Comparison of ENCODE assay signal across 24 cellular contexts in genomic region chr11:34194576-34195335, GRCh38.
DNase-seq lines count a peak whose midpoint lies in the region; ATAC-seq, FAIRE-seq and TF ChIP-seq lines count a peak whose summit lies in the region.
"Had no signal": no experiment of that assay in that cellular context is flagged by ENCODE, and none has a peak within 500 bp of the region (broad histone marks: within the 10 kb centered on the region; RNA-seq: fewer than 3 reads in every experiment).

No MANE protein-coding gene starts in this region.

- no peak for TF ChIP-seq RAD21 in HepG2 (CRISPR knock-in tag; IDR thresholded peaks at IDR 0.05)

- H3K27ac Mint-ChIP-seq in WTC11: peak overlapping the region; percentile 6; the same call in 1 of the 2 replicates
- H3K27ac Mint-ChIP-seq: activated CD8-positive, alpha-beta T cell treated with anti-CD3 and anti-CD28 coated beads for 36 hours had no signal

- 0 out of 2 replicates have a peak, but pooled peaks cover 3% of the 10 kb centered on the region for H3K36me3 Mint-ChIP-seq in WTC11

- WGBS in HepG2 (ENCODE audit: low lambda C conversion rate): 92% methylated on average over 10 of the region's 13 CpGs
- WGBS in right lobe of liver (ENCODE audit: insufficient coverage, low coverage, low lambda C conversion rate, missing lambda C conversion rate): 89% methylated on average over 4 of the region's 13 CpGs
- 84 to 97% methylated on average over 12 to 13 of the region's 13 CpGs for WGBS in upper lobe of left lung, 2 donors

- no peak overlapping the region for H3K27ac ChIP-seq in HepG2 (ENCODE audit: extremely low read length, insufficient read depth, low read length)
- no peak overlapping the region for H3K27ac ChIP-seq in right lobe of liver
- no peak overlapping the region for H3K27ac ChIP-seq in upper lobe of left lung
- H3K27ac ChIP-seq in coronary artery: peak overlapping the region in 1 of 2 donors; percentile 85
- H3K27ac ChIP-seq: A549, suprapubic skin had no signal

- in situ Hi-C loops in HepG2 (cut with HindIII; ENCODE audit: extremely low pct_ligation_motif_present, low pct_unique_long_range_greater_than_20kb): no loop called here

- no peaks in the 10 kb centered on the region for H3K79me2 ChIP-seq in HepG2 (ENCODE audit: insufficient read depth, low read length)

- H3K4me1 ChIP-seq in HepG2 (ENCODE audit: insufficient read depth, low read length): 0 out of 2 replicates have a peak, but pooled peaks cover 8% of the 10 kb centered on the region
- H3K4me1 ChIP-seq in right lobe of liver: no peaks in the 10 kb centered on the region
- H3K4me1 ChIP-seq in upper lobe of left lung: no peaks in the 10 kb centered on the region
- H3K4me1 ChIP-seq: uterus had no signal

- peaks cover 29% of the 10 kb centered on the region for H3K4me1 Mint-ChIP-seq in WTC11

- no TSS peak for BruUV-seq in HepG2 (replicated peaks; lab: Mats Ljungman, UMichigan)

- TF ChIP-seq CTCF in HepG2 (CRISPR knock-in tag; IDR thresholded peaks at IDR 0.05): no peak
- no peak for TF ChIP-seq CTCF in right lobe of liver (IDR thresholded peaks at IDR 0.05)
- TF ChIP-seq CTCF in WTC11 (IDR thresholded peaks at IDR 0.05): no peak
- TF ChIP-seq CTCF in upper lobe of left lung (IDR thresholded peaks at IDR 0.05): no peak
- no peak for TF ChIP-seq CTCF in coronary artery (IDR thresholded peaks at IDR 0.05)

- H2AFZ ChIP-seq in HepG2 (ENCODE audit: low read length): no peak overlapping the region

- no peaks in the 10 kb centered on the region for H3K27me3 Mint-ChIP-seq in WTC11 (ENCODE audit: low read depth)
- H3K27me3 Mint-ChIP-seq: activated CD8-positive, alpha-beta T cell treated with anti-CD3 and anti-CD28 coated beads for 36 hours; stimulated activated naive B cell treated with anti-CD40 and anti-IgM and Interleukin-4, amounts not matched to agents 10 μg/mL and 1 μg/mL and 100 μg/mL, for 72 hours had no signal

- no peak overlapping the region for H3K4me2 ChIP-seq in HepG2 (ENCODE audit: low read depth, low read length)
- H3K4me2 ChIP-seq: A549 had no signal

- DNase-seq in HepG2 (ENCODE audit: low spot score) (no peak), right lobe of liver (no peak), WTC11 (ENCODE audit: low spot score) (peak; percentile 33), islet precursor cell (peak; percentile 76), ecto neural progenitor cell (ENCODE audit: low spot score) (no peak), upper lobe of left lung (no peak), erythroblast (lab: John Stamatoyannopoulos, UW) (no peak), coronary artery (ENCODE audit: low spot score) (no peak)
- DNase-seq: activated CD4-positive, alpha-beta T cell treated with anti-CD3 and anti-CD28 coated beads for 1 hour; activated CD8-positive, alpha-beta T cell treated with anti-CD3 and anti-CD28 coated beads for 36 hours; activated gamma-delta T cell treated with Interleukin-2 at 50 U/mL for 16 hours; effector CD8-positive, alpha-beta T cell; foreskin fibroblast; heart left ventricle; mammary epithelial cell; NCI-H1105 treated with DMSO at 0.1 percent for 48 hours; NCI-H2081; NCI-H2227 treated with DMSO at 0.1 percent for 48 hours; stimulated activated naive B cell treated with anti-CD40 and anti-IgM and Interleukin-4, amounts not matched to agents 10 μg/mL and 1 μg/mL and 100 μg/mL, for 72 hours; uterus had no signal

- no peak overlapping the region for H3K4me3 Mint-ChIP-seq in WTC11
- H3K4me3 Mint-ChIP-seq: activated CD8-positive, alpha-beta T cell treated with anti-CD3 and anti-CD28 coated beads for 36 hours; neural crest cell; stimulated activated naive B cell treated with anti-CD40 and anti-IgM and Interleukin-4, amounts not matched to agents 10 μg/mL and 1 μg/mL and 100 μg/mL, for 72 hours had no signal

- TF ChIP-seq EP300 in HepG2 (IDR thresholded peaks at IDR 0.05; ENCODE audit: low read depth in 2 of 2, low read length in 2 of 2) (no peak), HepG2 (CRISPR knock-in tag; IDR thresholded peaks at IDR 0.05; ENCODE audit: borderline replicate concordance) (no peak), upper lobe of left lung (IDR thresholded peaks at IDR 0.05) (no peak)

- intact Hi-C loops in HepG2 (cut with micrococcal nuclease; ENCODE audit: unreplicated experiment) (no loop called here), right lobe of liver (cut with DNase I) (no loop called here)

- peaks cover 21 to 25% of the 10 kb centered on the region in 2 experiments; a peak in 4 of 5 replicates for H3K36me3 ChIP-seq in HepG2 (replicated peaks in 1 of 2; ENCODE audit: control insufficient read depth in 1 of 2, insufficient read depth in 2 of 2, low read length in 2 of 2)
- no peaks in the 10 kb centered on the region for H3K36me3 ChIP-seq in right lobe of liver
- no peaks in the 10 kb centered on the region for H3K36me3 ChIP-seq in upper lobe of left lung
- H3K36me3 ChIP-seq: suprapubic skin, uterus had no signal

- H3K9me3 ChIP-seq in HepG2 (ENCODE audit: low read length) (no peaks in the 10 kb centered on the region), right lobe of liver (no peaks in the 10 kb centered on the region), upper lobe of left lung (no peaks in the 10 kb centered on the region)
- H3K9me3 ChIP-seq: A549, heart left ventricle, suprapubic skin, uterus had no signal

- H3K27me3 ChIP-seq in HepG2 (ENCODE audit: control insufficient read depth in 1 of 2, insufficient read depth in 2 of 2, low read length in 2 of 2) (no peaks in the 10 kb centered on the region), right lobe of liver (no peaks in the 10 kb centered on the region), upper lobe of left lung (no peaks in the 10 kb centered on the region)
- H3K27me3 ChIP-seq: heart left ventricle, suprapubic skin, uterus had no signal

- ATAC-seq in HepG2 (no peak), right lobe of liver (no peak), WTC11 (peak; percentile 71), upper lobe of left lung (ENCODE audit: low FRiP score in 2 of 2) (no peak)
- ATAC-seq: A549; activated CD8-positive, alpha-beta T cell treated with anti-CD3 and anti-CD28 coated beads for 36 hours; sciatic nerve; stimulated activated naive B cell treated with anti-CD40 and anti-IgM and Interleukin-4, amounts not matched to agents 10 μg/mL and 1 μg/mL and 100 μg/mL, for 72 hours had no signal

- no peak for TF ChIP-seq POLR2A in HepG2 (IDR thresholded peaks at IDR 0.05; ENCODE audit: insufficient read depth in 1 of 2, low read depth in 2 of 2, low read length in 2 of 2)
- TF ChIP-seq POLR2A in right lobe of liver (IDR thresholded peaks at IDR 0.05): no peak
- no peak for TF ChIP-seq POLR2A in upper lobe of left lung (IDR thresholded peaks at IDR 0.05)
- TF ChIP-seq POLR2A in erythroblast (IDR thresholded peaks at IDR 0.05; ENCODE audit: low read length): no peak

- no peak for FAIRE-seq in HepG2 (lab: Jason Lieb, UNC)
- FAIRE-seq: A549 had no signal

- CTCF ChIA-PET in HepG2 (lab: Yijun Ruan, JAX; ENCODE audit: low intra/inter-chr PET ratio, low total read pairs) (no interaction called here), WTC11 (lab: Charles Lee) (interaction anchor here (0.5 to 4.9 kb wide), 14 partner anchors 9 to 1269 kb away, joined by 3 to 46 read pairs (median 4); partner anchors contain the start of gene ABTB2)

- H3K4me3 ChIP-seq in HepG2 (replicated peaks in 1 of 3; ENCODE audit: insufficient read depth in 1 of 3, low read depth in 2 of 3, low read length in 3 of 3): no peak overlapping the region
- no peak overlapping the region for H3K4me3 ChIP-seq in right lobe of liver
- H3K4me3 ChIP-seq in upper lobe of left lung: no peak overlapping the region
- H3K4me3 ChIP-seq in coronary artery: no peak overlapping the region
- H3K4me3 ChIP-seq: A549, heart left ventricle, suprapubic skin, uterus had no signal

- no peaks in the 10 kb centered on the region for H4K20me1 ChIP-seq in HepG2 (ENCODE audit: insufficient read depth, low read length)

- POLR2A ChIA-PET in HepG2 (lab: Yijun Ruan, JAX) (no interaction called here), WTC11 (lab: Charles Lee) (interaction anchor here (0.8 to 1.7 kb wide), 2 partner anchors 33 to 163 kb away, joined by 3 to 4 read pairs; partner anchors contain the start of gene ABTB2)

- H3K9ac ChIP-seq in HepG2 (ENCODE audit: insufficient read depth, low read depth, low read length): no peak overlapping the region

- no peaks in the 10 kb centered on the region for H3K9me3 Mint-ChIP-seq in WTC11
- H3K9me3 Mint-ChIP-seq: activated CD8-positive, alpha-beta T cell treated with anti-CD3 and anti-CD28 coated beads for 36 hours; neural crest cell; stimulated activated naive B cell treated with anti-CD40 and anti-IgM and Interleukin-4, amounts not matched to agents 10 μg/mL and 1 μg/mL and 100 μg/mL, for 72 hours had no signal

TF ChIP-seq in HepG2, 621 proteins besides CTCF, POLR2A, EP300 and RAD21:
- TF ChIP-seq HNRNPK (IDR thresholded peaks at IDR 0.05; ENCODE audit: low read depth, low read length, poor library complexity, severe bottlenecking) (peak; percentile 25), MBNL3 (CRISPR knock-in tag; conservative IDR thresholded peaks at IDR 0.05) (no peak)

TF ChIP-seq in WTC11, 78 proteins besides CTCF, POLR2A, EP300 and RAD21 (continues in another document):
- TF ChIP-seq ZNF138 (CRISPR knock-in tag; conservative IDR thresholded peaks at IDR 0.05): no peak
- TF ChIP-seq PRRX2 (CRISPR knock-in tag; IDR thresholded peaks at IDR 0.05): no peak
- no peak for TF ChIP-seq USF1 (CRISPR knock-in tag; IDR thresholded peaks at IDR 0.05)
- TF ChIP-seq ZNF396 (CRISPR knock-in tag; IDR thresholded peaks at IDR 0.05; ENCODE audit: borderline replicate concordance): no peak
- no peak for TF ChIP-seq ZNF232 (CRISPR knock-in tag; IDR thresholded peaks at IDR 0.05)

Comparison
In these comparisons a context has a peak if more than half of its experiments do, and no peak if none do; other contexts are left out.
1. DNase-seq: peak in WTC11 (single experiment) and islet precursor cell (single experiment); none in HepG2 (single experiment), right lobe of liver (0 of 3), ecto neural progenitor cell (single experiment), upper lobe of left lung (0 of 2), erythroblast (0 of 2) and coronary artery (single experiment).